15 cellular contexts compared by ENCODE assay signal in the genomic region with DNA sequence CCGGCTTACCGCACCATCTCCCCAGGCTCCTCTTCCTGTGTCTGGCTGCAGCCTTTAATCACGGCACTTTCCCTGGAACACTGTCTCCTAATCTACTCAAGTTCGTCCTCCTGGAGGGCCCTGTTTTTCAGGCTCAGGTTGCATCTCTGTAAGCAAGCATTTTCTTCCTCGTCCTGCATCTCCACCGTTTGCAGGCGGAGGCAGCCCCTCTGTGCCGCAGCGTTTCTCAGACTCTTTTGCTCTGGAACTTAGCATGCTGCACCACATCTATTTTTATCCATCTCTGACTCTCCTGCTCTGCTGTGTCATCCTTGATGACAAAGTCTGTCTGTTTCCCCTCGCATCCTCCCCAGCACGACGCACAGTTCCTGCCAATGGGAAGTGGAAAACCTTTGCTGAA.
A peak's percentile ranks its signal among the peaks of the same experiment; 100 is the strongest.
DNase-seq lines count a peak whose midpoint lies in the region.
"Had no signal": no experiment of that assay in that cellular context is flagged by ENCODE, and none has a peak within 500 bp of the region (broad histone marks: within the 10 kb centered on the region; RNA-seq: fewer than 3 reads in every experiment).

No MANE protein-coding gene starts in this region.

- H3K9ac ChIP-seq in mesendoderm (ENCODE audit: low read length) = no peak overlapping the region

- H3K4me3 ChIP-seq in mesendoderm (ENCODE audit: low read length) = no peak overlapping the region
- H3K4me3 ChIP-seq: GM12878, Peyer's patch, right atrium auricular region had no signal

- no peak overlapping the region for H4K8ac ChIP-seq in mesendoderm (ENCODE audit: low read depth, low read length)

- peaks cover 6% of the 10 kb centered on the region for H3K4me1 ChIP-seq in mesendoderm (ENCODE audit: control insufficient read depth, low read depth, low read length)
- H3K4me1 ChIP-seq: Peyer's patch, right atrium auricular region had no signal

- H4K5ac ChIP-seq in mesendoderm (ENCODE audit: low read length) = no peak overlapping the region

- peak overlapping the region; percentile 91 for H3K27ac ChIP-seq in caudate nucleus (ENCODE audit: low read depth, low read length)
- no peak overlapping the region for H3K27ac ChIP-seq in mesendoderm (ENCODE audit: low read depth, low read length)
- H3K27ac ChIP-seq: Peyer's patch, right atrium auricular region had no signal

- no peak overlapping the region for H3K56ac ChIP-seq in mesendoderm (ENCODE audit: low read length)

- H3K4ac ChIP-seq in mesendoderm (ENCODE audit: low read depth, low read length) = no peak overlapping the region

- no peak overlapping the region for H3K23ac ChIP-seq in mesendoderm (ENCODE audit: low read length)

- H3K27me3 ChIP-seq in mesendoderm (ENCODE audit: insufficient read depth, low read length, poor library complexity) = no peaks in the 10 kb centered on the region
- H3K27me3 ChIP-seq: Peyer's patch, right atrium auricular region had no signal

- no peaks in the 10 kb centered on the region for H3K79me2 ChIP-seq in mesendoderm (ENCODE audit: control insufficient read depth, insufficient read depth, low read length)

- H2BK120ac ChIP-seq in mesendoderm (ENCODE audit: low read depth, low read length) = no peak overlapping the region

- no peak overlapping the region for H2AK5ac ChIP-seq in mesendoderm (ENCODE audit: low read length)

- no peaks in the 10 kb centered on the region for H3K79me1 ChIP-seq in mesendoderm (ENCODE audit: low read length)

- no CpG with 5 or more reads among the region's 12 CpGs for WGBS in mesendoderm (ENCODE audit: extremely low coverage, insufficient coverage, low lambda C conversion rate)

- peak; percentile 76 for DNase-seq in Ammon's horn (ENCODE audit: low spot score)
- peak; percentile 89 for DNase-seq in NCI-H1092 treated with DMSO at 0.1 percent for 48 hours (lab: John Stamatoyannopoulos, UW)
- peak in 43 of 61 donors; percentile 6 to 88 (median 45) for DNase-seq in caudate nucleus (lab: John Stamatoyannopoulos, UW)
- peak; percentile 68 for DNase-seq in mesendoderm
- no peak for DNase-seq in ureter (ENCODE audit: low spot score)
- no peak for DNase-seq in HK-2 (ENCODE audit: unreplicated experiment)
- no peak for DNase-seq in stimulated activated CD4-positive, alpha-beta T cell treated with anti-CD3 and anti-CD28 coated beads, Interleukin-4, amount 100 ng/mL, for 1 hour
- DNase-seq in SHP77 treated with DMSO at 0.1 percent for 48 hours (lab: John Stamatoyannopoulos, UW) = no peak
- DNase-seq: activated CD4-positive, alpha-beta T cell treated with anti-CD3 and anti-CD28 coated beads for 48 hours; amniotic stem cell; effector memory CD8-positive, alpha-beta T cell; Peyer's patch; stimulated activated CD4-positive, alpha-beta T cell treated with anti-CD3 and anti-CD28 coated beads, Interleukin-4, amount 100 ng/mL, for 24 hours had no signal

- H3K18ac ChIP-seq in mesendoderm (ENCODE audit: low read length) = no peak overlapping the region

- no peak overlapping the region for H2BK15ac ChIP-seq in mesendoderm (replicated peaks; ENCODE audit: low read depth)

- no peak overlapping the region for H3K4me2 ChIP-seq in mesendoderm (ENCODE audit: low read length)

- no peak overlapping the region for H2BK5ac ChIP-seq in mesendoderm (ENCODE audit: low read length)

- H3K36me3 ChIP-seq in mesendoderm (ENCODE audit: control insufficient read depth, insufficient read depth, low read length) = no peaks in the 10 kb centered on the region
- H3K36me3 ChIP-seq: Peyer's patch, right atrium auricular region had no signal

Comparison
In these comparisons a context has a peak if more than half of its experiments do, and no peak if none do; other contexts are left out.
1. DNase-seq: peak in Ammon's horn (single experiment), NCI-H1092 treated with DMSO at 0.1 percent for 48 hours (single experiment), caudate nucleus (43 of 61) and mesendoderm (single experiment); none in ureter (single experiment), HK-2 (single experiment), stimulated activated CD4-positive, alpha-beta T cell treated with anti-CD3 and anti-CD28 coated beads, Interleukin-4, amount 100 ng/mL, for 1 hour (single experiment) and SHP77 treated with DMSO at 0.1 percent for 48 hours (single experiment).